ENCODE assay signal across 1 cellular context in the genomic region with DNA sequence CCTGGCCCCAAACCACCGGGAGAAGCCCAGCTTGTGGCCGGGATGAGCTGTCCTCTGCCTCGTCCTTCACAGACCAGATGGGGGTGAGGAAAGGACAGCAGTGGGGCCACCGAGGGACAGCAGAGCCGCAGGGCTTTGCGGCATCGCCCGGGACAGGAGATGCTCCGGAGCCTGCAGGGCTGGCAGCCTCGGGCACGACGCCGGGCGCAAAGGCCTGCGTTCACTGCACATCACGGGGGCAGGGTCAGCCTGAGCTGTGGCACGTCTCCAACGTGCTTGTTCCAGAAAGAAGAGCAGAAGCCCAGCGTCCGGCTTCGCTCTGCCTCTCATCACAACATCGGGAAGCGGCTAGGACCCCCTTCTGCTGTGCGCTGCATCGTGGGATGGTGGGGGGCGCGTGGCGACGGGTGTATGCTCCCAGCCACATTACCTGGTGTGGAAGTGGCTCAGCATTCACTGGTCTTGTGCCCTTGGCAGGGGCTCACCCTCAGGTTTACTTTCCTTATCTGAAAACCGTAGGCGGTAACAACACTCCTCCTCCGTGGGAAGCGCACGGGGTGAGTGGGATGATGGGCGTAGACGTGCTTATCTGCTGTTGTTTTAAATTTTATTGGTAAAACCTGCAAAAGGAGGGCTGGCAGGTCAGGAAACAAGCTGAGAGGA.
TF ChIP-seq lines count a peak whose summit lies in the region.

No MANE protein-coding gene starts in this region.

TF ChIP-seq in HepG2, 621 proteins besides CTCF, POLR2A, EP300 and RAD21:
- TF ChIP-seq PHF8 (CRISPR knock-in tag; IDR thresholded peaks at IDR 0.05) (no peak), PPARG (CRISPR knock-in tag; conservative IDR thresholded peaks at IDR 0.05) (no peak), ZBTB33 (CRISPR knock-in tag; IDR thresholded peaks at IDR 0.05) (0 out of 2 replicates have a peak, but pooled peaks have one; percentile 16)
